14 cellular contexts compared by ENCODE assay signal in genomic region chr14:64746298-64747250, GRCh38. TPM values are rescaled to one million over a fixed set of nuclear protein-coding genes. Genes with fewer than 3 reads are reported as not detected.
DNase-seq lines count a peak whose midpoint lies in the region; ATAC-seq, FAIRE-seq and TF ChIP-seq lines count a peak whose summit lies in the region.
"Had no signal": no experiment of that assay in that cellular context is flagged by ENCODE, and none has a peak within 500 bp of the region (broad histone marks: within the 10 kb centered on the region; RNA-seq: fewer than 3 reads in every experiment).

No MANE protein-coding gene starts in this region.

- no peaks in the 10 kb centered on the region for H3K79me2 ChIP-seq in HepG2 (ENCODE audit: insufficient read depth, low read length)

- H3K27ac ChIP-seq in caudate nucleus (ENCODE audit: low read depth, low read length) (peak overlapping the region; percentile 55), HepG2 (ENCODE audit: extremely low read length, insufficient read depth, low read length) (no peak overlapping the region), stomach smooth muscle (ENCODE audit: low read length) (peak overlapping the region; percentile 24)

- H3K9me3 ChIP-seq in HepG2 (ENCODE audit: low read length): no peaks in the 10 kb centered on the region
- H3K9me3 ChIP-seq in stomach smooth muscle (ENCODE audit: control insufficient read depth in 2 of 2, low read length in 2 of 2): no peaks in the 10 kb centered on the region

- H3K9ac ChIP-seq in HepG2 (ENCODE audit: insufficient read depth, low read depth, low read length) (no peak overlapping the region), stomach smooth muscle (ENCODE audit: low read length in 2 of 2) (no peak overlapping the region)

- CTCF ChIA-PET in HepG2 (lab: Yijun Ruan, JAX; ENCODE audit: low intra/inter-chr PET ratio, low total read pairs): interaction anchor here (1.2 kb wide), 1 partner anchor 75 kb away, joined by 4 read pairs; no protein-coding TSS in a partner anchor

- TF ChIP-seq CTCF in HepG2 (CRISPR knock-in tag; IDR thresholded peaks at IDR 0.05): no peak

- FAIRE-seq in HepG2 (lab: Jason Lieb, UNC) (no peak), RCC 7860 (lab: Jason Lieb, UNC) (no peak)
- FAIRE-seq: H1 had no signal

- H3K4me3 ChIP-seq in HepG2 (replicated peaks in 1 of 3; ENCODE audit: insufficient read depth in 1 of 3, low read depth in 2 of 3, low read length in 3 of 3) (no peak overlapping the region), stomach smooth muscle (ENCODE audit: low read length in 2 of 2) (no peak overlapping the region)

- H3K27me3 ChIP-seq in HepG2 (ENCODE audit: control insufficient read depth in 1 of 2, insufficient read depth in 2 of 2, low read length in 2 of 2) (no peaks in the 10 kb centered on the region), stomach smooth muscle (ENCODE audit: control insufficient read depth in 1 of 2, insufficient read depth in 2 of 2, low read length in 2 of 2) (no peaks in the 10 kb centered on the region)

- peak; percentile 16; the same call in 2 of the 3 replicates for ATAC-seq in HepG2

- BruUV-seq in HepG2 (replicated peaks; lab: Mats Ljungman, UMichigan): no TSS peak

- in situ Hi-C loops in HepG2 (cut with HindIII; ENCODE audit: extremely low pct_ligation_motif_present, low pct_unique_long_range_greater_than_20kb): no loop called here

- intact Hi-C loops in HepG2 (cut with micrococcal nuclease; ENCODE audit: unreplicated experiment): no loop called here

- no peak for TF ChIP-seq POLR2A in HepG2 (IDR thresholded peaks at IDR 0.05; ENCODE audit: insufficient read depth in 1 of 2, low read depth in 2 of 2, low read length in 2 of 2)

- WGBS in HepG2 (ENCODE audit: low lambda C conversion rate): 79% methylated on average over 11 of the region's 12 CpGs

- H3K36me3 ChIP-seq in HepG2 (replicated peaks in 1 of 2; ENCODE audit: control insufficient read depth in 1 of 2, insufficient read depth in 2 of 2, low read length in 2 of 2) (peaks cover 10 to 15% of the 10 kb centered on the region in 2 experiments; a peak in 3 of 5 replicates), stomach smooth muscle (ENCODE audit: control insufficient read depth in 2 of 2, insufficient read depth in 2 of 2, low read length in 2 of 2) (peaks cover 19 to 30% of the 10 kb centered on the region in 2 donors)

- TF ChIP-seq EP300 in HepG2 (IDR thresholded peaks at IDR 0.05; ENCODE audit: low read depth in 2 of 2, low read length in 2 of 2) (no peak), HepG2 (CRISPR knock-in tag; IDR thresholded peaks at IDR 0.05; ENCODE audit: borderline replicate concordance) (no peak)

- H3K4me1 ChIP-seq in HepG2 (ENCODE audit: insufficient read depth, low read length) (no peaks in the 10 kb centered on the region), stomach smooth muscle (ENCODE audit: control insufficient read depth, insufficient read depth, low read length) (peaks cover 16% of the 10 kb centered on the region)

- H2AFZ ChIP-seq in HepG2 (ENCODE audit: low read length): no peak overlapping the region

- DNase-seq in GM03348 (ENCODE audit: low spot score) (peak; percentile 29), caudate nucleus (lab: John Stamatoyannopoulos, UW) (peak in 5 of 61 donors; percentile 10 to 30 (median 13)), HepG2 (ENCODE audit: low spot score) (no peak), NCI-H1105 (lab: John Stamatoyannopoulos, UW) (no peak), RCC 7860 (ENCODE audit: low spot score) (no peak), OCI-M2 (lab: John Stamatoyannopoulos, UW; ENCODE audit: unreplicated experiment) (no peak)
- no peak for DNase-seq in stimulated activated CD4-positive, alpha-beta T cell treated with anti-CD3 and anti-CD28 coated beads, Interleukin-4, amount 100 ng/mL, for 24 hours
- DNase-seq: activated CD4-positive, alpha-beta T cell treated with anti-CD3 and anti-CD28 coated beads, Interleukin-2, amount 50 U/mL, for 4 hours; activated naive CD4-positive, alpha-beta T cell treated with anti-CD3 and anti-CD28 coated beads for 36 hours; COR-L47; NCI-H1694; SW 1271 had no signal

- H3K4me2 ChIP-seq in HepG2 (ENCODE audit: low read depth, low read length): no peak overlapping the region

- no peaks in the 10 kb centered on the region for H4K20me1 ChIP-seq in HepG2 (ENCODE audit: insufficient read depth, low read length)

- POLR2A ChIA-PET in HepG2 (lab: Yijun Ruan, JAX): interaction anchor here (0.9 kb wide), 1 partner anchor 40 kb away, joined by 3 read pairs; no protein-coding TSS in a partner anchor

- no peak for TF ChIP-seq RAD21 in HepG2 (CRISPR knock-in tag; IDR thresholded peaks at IDR 0.05)

TF ChIP-seq in HepG2, 621 proteins besides CTCF, POLR2A, EP300 and RAD21:
- TF ChIP-seq ZNF136 (CRISPR knock-in tag; IDR thresholded peaks at IDR 0.05; ENCODE audit: low read depth) (no peak), KAT7 (CRISPR knock-in tag; IDR thresholded peaks at IDR 0.05; ENCODE audit: borderline replicate concordance) (no peak), ZNF580 (CRISPR knock-in tag; IDR thresholded peaks at IDR 0.05; ENCODE audit: borderline replicate concordance, low read depth) (no peak), ELF1 (CRISPR knock-in tag; IDR thresholded peaks at IDR 0.05) (no peak)
- TF ChIP-seq, protein P1, sequence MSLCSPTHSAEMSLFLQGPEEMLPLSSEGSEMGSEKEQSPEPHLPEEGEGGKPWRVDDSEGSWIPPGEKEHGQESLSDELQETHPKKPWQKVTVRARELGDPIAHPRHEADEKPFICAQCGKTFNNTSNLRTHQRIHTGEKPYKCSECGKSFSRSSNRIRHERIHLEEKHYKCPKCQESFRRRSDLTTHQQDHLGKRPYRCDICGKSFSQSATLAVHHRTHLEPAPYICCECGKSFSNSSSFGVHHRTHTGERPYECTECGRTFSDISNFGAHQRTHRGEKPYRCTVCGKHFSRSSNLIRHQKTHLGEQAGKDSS (CRISPR knock-in tag; IDR thresholded peaks at IDR 0.05; ENCODE audit: borderline replicate concordance, low read depth): no peak
- TF ChIP-seq, protein P2, sequence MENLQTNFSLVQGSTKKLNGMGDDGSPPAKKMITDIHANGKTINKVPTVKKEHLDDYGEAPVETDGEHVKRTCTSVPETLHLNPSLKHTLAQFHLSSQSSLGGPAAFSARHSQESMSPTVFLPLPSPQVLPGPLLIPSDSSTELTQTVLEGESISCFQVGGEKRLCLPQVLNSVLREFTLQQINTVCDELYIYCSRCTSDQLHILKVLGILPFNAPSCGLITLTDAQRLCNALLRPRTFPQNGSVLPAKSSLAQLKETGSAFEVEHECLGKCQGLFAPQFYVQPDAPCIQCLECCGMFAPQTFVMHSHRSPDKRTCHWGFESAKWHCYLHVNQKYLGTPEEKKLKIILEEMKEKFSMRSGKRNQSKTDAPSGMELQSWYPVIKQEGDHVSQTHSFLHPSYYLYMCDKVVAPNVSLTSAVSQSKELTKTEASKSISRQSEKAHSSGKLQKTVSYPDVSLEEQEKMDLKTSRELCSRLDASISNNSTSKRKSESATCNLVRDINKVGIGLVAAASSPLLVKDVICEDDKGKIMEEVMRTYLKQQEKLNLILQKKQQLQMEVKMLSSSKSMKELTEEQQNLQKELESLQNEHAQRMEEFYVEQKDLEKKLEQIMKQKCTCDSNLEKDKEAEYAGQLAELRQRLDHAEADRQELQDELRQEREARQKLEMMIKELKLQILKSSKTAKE (CRISPR knock-in tag; IDR thresholded peaks at IDR 0.05; ENCODE audit: borderline replicate concordance): no peak

RNA-seq across cellular contexts. Expression of gene PLEKHG3, which starts 42.4 kb away (rescaled TPM):
- total RNA-seq in HepG2 (2016; rRNA removed; fragmentation: Illumina TruSeq; extraction: Trizol): 9.5 and 9.8 TPM in 2 replicates
- 0.61 and 0.88 TPM in 2 replicates for total RNA-seq in HepG2 (2016; cell fraction: cytosol; rRNA removed; fragmentation: Illumina TruSeq; extraction: Trizol; ENCODE audit: low read depth)
- total RNA-seq in HepG2 (2016; cell fraction: insoluble cytoplasmic fraction; rRNA removed; fragmentation: Illumina TruSeq; extraction: Trizol): 7.2 and 11.8 TPM in 2 replicates
- total RNA-seq in HepG2 (2016; cell fraction: membrane; rRNA removed; fragmentation: Illumina TruSeq; extraction: Trizol): 5.6 and 6.4 TPM in 2 replicates
- 9.3 and 10.4 TPM in 2 replicates for total RNA-seq in HepG2 (2016; cell fraction: nucleus; rRNA removed; fragmentation: Illumina TruSeq; extraction: Trizol)
- 7.1 and 7.2 TPM in 2 replicates for polyA plus RNA-seq in HepG2 (2011; rRNA removed)
- polyA plus RNA-seq in HepG2 (2011; cell fraction: cytosol; rRNA removed): 2.7 and 5.6 TPM in 2 replicates
- polyA plus RNA-seq in HepG2 (2011; cell fraction: nucleus; rRNA removed): 13.8 and 16.9 TPM in 2 replicates
- 5.4 and 8.7 TPM in 2 replicates for polyA plus RNA-seq in HepG2 (2012)
- 0.60 and 0.61 TPM in 2 replicates for polyA plus RNA-seq in HepG2 (2016; cell fraction: cytosol; fragmentation: Illumina TruSeq; extraction: Trizol; ENCODE audit: low read depth)
- 6.0 and 8.8 TPM in 2 replicates for polyA plus RNA-seq in HepG2 (2016; cell fraction: insoluble cytoplasmic fraction; fragmentation: Illumina TruSeq; extraction: Trizol; ENCODE audit: low read depth)
- polyA plus RNA-seq in HepG2 (2016; cell fraction: membrane; fragmentation: Illumina TruSeq; extraction: Trizol; ENCODE audit: low read depth): 2.1 and 2.2 TPM in 2 replicates
- polyA plus RNA-seq in HepG2 (2016; cell fraction: nucleus; fragmentation: Illumina TruSeq; extraction: Trizol; ENCODE audit: insufficient read depth, low read depth): 28.5 and 30.1 TPM in 2 replicates
- 9.5 and 51.9 TPM in 2 replicates for polyA minus RNA-seq in HepG2 (2011; rRNA and poly(A)+ RNA removed; ENCODE audit: low replicate concordance)
- polyA minus RNA-seq in HepG2 (2011; cell fraction: cytosol; rRNA and poly(A)+ RNA removed): 4.6 and 5.4 TPM in 2 replicates
- polyA minus RNA-seq in HepG2 (2011; cell fraction: nucleus; rRNA and poly(A)+ RNA removed): 5.1 and 12.0 TPM in 2 replicates
